ENCODE assay signal across 1 cellular context in the genomic region with DNA sequence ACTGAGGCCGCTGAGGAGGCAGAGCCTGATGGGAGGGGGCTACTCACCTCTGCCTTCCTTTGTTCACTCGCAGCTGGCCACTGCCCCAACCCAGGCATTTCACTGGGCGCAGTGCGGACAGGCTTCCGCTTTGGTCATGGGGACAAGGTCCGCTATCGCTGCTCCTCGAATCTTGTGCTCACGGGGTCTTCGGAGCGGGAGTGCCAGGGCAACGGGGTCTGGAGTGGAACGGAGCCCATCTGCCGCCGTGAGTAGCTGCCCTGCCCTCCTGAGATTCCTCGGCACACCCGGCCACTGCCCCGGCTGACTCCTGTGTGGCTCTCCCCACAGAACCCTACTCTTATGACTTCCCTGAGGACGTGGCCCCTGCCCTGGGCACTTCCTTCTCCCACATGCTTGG.
A peak's percentile ranks its signal among the peaks of the same experiment; 100 is the strongest.
TF ChIP-seq lines count a peak whose summit lies in the region.

No MANE protein-coding gene starts in this region.

TF ChIP-seq in HepG2, 621 proteins besides CTCF, POLR2A, EP300 and RAD21:
- TF ChIP-seq, protein P1, sequence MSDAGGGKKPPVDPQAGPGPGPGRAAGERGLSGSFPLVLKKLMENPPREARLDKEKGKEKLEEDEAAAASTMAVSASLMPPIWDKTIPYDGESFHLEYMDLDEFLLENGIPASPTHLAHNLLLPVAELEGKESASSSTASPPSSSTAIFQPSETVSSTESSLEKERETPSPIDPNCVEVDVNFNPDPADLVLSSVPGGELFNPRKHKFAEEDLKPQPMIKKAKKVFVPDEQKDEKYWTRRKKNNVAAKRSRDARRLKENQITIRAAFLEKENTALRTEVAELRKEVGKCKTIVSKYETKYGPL (CRISPR knock-in tag; IDR thresholded peaks at IDR 0.05): no peak
- TF ChIP-seq RBFOX2 (IDR thresholded peaks at IDR 0.05; ENCODE audit: low read depth, low read length) (peak; percentile 46; the same call in 1 of the 2 replicates), NR2F2 (IDR thresholded peaks at IDR 0.05; ENCODE audit: borderline replicate concordance, low read depth) (no peak), DMAP1 (CRISPR knock-in tag; IDR thresholded peaks at IDR 0.05) (no peak), AGO2 (optimal IDR thresholded peaks at IDR 0.05; ENCODE audit: low read depth, low read length) (peak; percentile 85), POLR2G (IDR thresholded peaks at IDR 0.05; ENCODE audit: low read depth, low read length) (0 out of 2 replicates have a peak, but pooled peaks have one; percentile 25), BORCS8-MEF2B (CRISPR knock-in tag; IDR thresholded peaks at IDR 0.05) (no peak), RELA (CRISPR knock-in tag; IDR thresholded peaks at IDR 0.05) (no peak), HNF4A (CRISPR knock-in tag; IDR thresholded peaks at IDR 0.05) (no peak), ZNF292 (CRISPR knock-in tag; IDR thresholded peaks at IDR 0.05; ENCODE audit: borderline replicate concordance, low read depth) (no peak)
- TF ChIP-seq, protein P2, sequence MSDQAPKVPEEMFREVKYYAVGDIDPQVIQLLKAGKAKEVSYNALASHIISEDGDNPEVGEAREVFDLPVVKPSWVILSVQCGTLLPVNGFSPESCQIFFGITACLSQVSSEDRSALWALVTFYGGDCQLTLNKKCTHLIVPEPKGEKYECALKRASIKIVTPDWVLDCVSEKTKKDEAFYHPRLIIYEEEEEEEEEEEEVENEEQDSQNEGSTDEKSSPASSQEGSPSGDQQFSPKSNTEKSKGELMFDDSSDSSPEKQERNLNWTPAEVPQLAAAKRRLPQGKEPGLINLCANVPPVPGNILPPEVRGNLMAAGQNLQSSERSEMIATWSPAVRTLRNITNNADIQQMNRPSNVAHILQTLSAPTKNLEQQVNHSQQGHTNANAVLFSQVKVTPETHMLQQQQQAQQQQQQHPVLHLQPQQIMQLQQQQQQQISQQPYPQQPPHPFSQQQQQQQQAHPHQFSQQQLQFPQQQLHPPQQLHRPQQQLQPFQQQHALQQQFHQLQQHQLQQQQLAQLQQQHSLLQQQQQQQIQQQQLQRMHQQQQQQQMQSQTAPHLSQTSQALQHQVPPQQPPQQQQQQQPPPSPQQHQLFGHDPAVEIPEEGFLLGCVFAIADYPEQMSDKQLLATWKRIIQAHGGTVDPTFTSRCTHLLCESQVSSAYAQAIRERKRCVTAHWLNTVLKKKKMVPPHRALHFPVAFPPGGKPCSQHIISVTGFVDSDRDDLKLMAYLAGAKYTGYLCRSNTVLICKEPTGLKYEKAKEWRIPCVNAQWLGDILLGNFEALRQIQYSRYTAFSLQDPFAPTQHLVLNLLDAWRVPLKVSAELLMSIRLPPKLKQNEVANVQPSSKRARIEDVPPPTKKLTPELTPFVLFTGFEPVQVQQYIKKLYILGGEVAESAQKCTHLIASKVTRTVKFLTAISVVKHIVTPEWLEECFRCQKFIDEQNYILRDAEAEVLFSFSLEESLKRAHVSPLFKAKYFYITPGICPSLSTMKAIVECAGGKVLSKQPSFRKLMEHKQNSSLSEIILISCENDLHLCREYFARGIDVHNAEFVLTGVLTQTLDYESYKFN (CRISPR knock-in tag; conservative IDR thresholded peaks at IDR 0.05): no peak
- TF ChIP-seq, protein P3, sequence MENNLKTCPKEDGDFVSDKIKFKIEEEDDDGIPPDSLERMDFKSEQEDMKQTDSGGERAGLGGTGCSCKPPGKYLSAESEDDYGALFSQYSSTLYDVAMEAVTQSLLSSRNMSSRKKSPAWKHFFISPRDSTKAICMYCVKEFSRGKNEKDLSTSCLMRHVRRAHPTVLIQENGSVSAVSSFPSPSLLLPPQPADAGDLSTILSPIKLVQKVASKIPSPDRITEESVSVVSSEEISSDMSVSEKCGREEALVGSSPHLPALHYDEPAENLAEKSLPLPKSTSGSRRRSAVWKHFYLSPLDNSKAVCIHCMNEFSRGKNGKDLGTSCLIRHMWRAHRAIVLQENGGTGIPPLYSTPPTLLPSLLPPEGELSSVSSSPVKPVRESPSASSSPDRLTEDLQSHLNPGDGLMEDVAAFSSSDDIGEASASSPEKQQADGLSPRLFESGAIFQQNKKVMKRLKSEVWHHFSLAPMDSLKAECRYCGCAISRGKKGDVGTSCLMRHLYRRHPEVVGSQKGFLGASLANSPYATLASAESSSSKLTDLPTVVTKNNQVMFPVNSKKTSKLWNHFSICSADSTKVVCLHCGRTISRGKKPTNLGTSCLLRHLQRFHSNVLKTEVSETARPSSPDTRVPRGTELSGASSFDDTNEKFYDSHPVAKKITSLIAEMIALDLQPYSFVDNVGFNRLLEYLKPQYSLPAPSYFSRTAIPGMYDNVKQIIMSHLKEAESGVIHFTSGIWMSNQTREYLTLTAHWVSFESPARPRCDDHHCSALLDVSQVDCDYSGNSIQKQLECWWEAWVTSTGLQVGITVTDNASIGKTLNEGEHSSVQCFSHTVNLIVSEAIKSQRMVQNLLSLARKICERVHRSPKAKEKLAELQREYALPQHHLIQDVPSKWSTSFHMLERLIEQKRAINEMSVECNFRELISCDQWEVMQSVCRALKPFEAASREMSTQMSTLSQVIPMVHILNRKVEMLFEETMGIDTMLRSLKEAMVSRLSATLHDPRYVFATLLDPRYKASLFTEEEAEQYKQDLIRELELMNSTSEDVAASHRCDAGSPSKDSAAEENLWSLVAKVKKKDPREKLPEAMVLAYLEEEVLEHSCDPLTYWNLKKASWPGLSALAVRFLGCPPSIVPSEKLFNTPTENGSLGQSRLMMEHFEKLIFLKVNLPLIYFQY (CRISPR knock-in tag; IDR thresholded peaks at IDR 0.05; ENCODE audit: borderline replicate concordance): no peak
